ENCODE assay signal across 24 cellular contexts in genomic region chr21:45516671-45517151, GRCh38. TPM values are rescaled to one million over a fixed set of nuclear protein-coding genes. Genes with fewer than 3 reads are reported as not detected.
DNase-seq lines count a peak whose midpoint lies in the region; ATAC-seq and TF ChIP-seq lines count a peak whose summit lies in the region.
"Had no signal": no experiment of that assay in that cellular context is flagged by ENCODE, and none has a peak within 500 bp of the region (broad histone marks: within the 10 kb centered on the region; RNA-seq: fewer than 3 reads in every experiment).

No MANE protein-coding gene starts in this region.

- no peaks in the 10 kb centered on the region for H3K27me3 ChIP-seq in right cardiac atrium (ENCODE audit: control insufficient read depth, insufficient read depth)
- no peaks in the 10 kb centered on the region for H3K27me3 ChIP-seq in colonic mucosa
- H3K27me3 ChIP-seq: heart left ventricle, SJSA1 had no signal

- H3K27ac Mint-ChIP-seq in activated CD8-positive, alpha-beta memory T cell treated with anti-CD3 and anti-CD28 coated beads, Interleukin-2, amount 10 ng/mL, durations not matched to agents 7 days and 5 days: peak overlapping the region; percentile 93
- H3K27ac Mint-ChIP-seq in stimulated activated effector memory CD8-positive, alpha-beta T cell treated with anti-CD3 and anti-CD28 coated beads, Interleukin-12 subunit alpha, Interleukin-12 subunit beta, amount 100 ng/mL, for 72 hours: peak overlapping the region; percentile 58
- H3K27ac Mint-ChIP-seq: HFFc6; nephron progenitor cell; stimulated activated memory B cell treated with anti-CD40 and anti-IgM and Interleukin-4, amounts not matched to agents 10 μg/mL and 1 μg/mL and 100 μg/mL, for 72 hours had no signal

- H3K9me3 ChIP-seq in right cardiac atrium (ENCODE audit: control insufficient read depth, low read length) (no peaks in the 10 kb centered on the region), colonic mucosa (no peaks in the 10 kb centered on the region)
- H3K9me3 ChIP-seq: SJSA1 had no signal

- H3K4me3 ChIP-seq in right cardiac atrium (ENCODE audit: low read length) (no peak overlapping the region), colonic mucosa (no peak overlapping the region)
- H3K4me3 ChIP-seq: heart left ventricle, SJSA1 had no signal

- ATAC-seq in activated CD8-positive, alpha-beta memory T cell treated with anti-CD3 and anti-CD28 coated beads, Interleukin-2, amount 10 ng/mL, durations not matched to agents 7 days and 5 days: no peak
- ATAC-seq in right cardiac atrium: no peak
- ATAC-seq in stimulated activated effector memory CD8-positive, alpha-beta T cell treated with anti-CD3 and anti-CD28 coated beads, Interleukin-12 subunit alpha, Interleukin-12 subunit beta, amount 100 ng/mL, for 72 hours: no peak
- no peak for ATAC-seq in HG03159 (IDR thresholded peaks at IDR 0.05; ENCODE audit: unreplicated experiment)
- ATAC-seq: heart left ventricle; left lobe of liver; stimulated activated memory B cell treated with anti-CD40 and anti-IgM and Interleukin-4, amounts not matched to agents 10 μg/mL and 1 μg/mL and 100 μg/mL, for 72 hours had no signal

- no peak overlapping the region for H3K9ac ChIP-seq in colonic mucosa (ENCODE audit: low read depth in 2 of 2, low read length in 2 of 2)
- H3K9ac ChIP-seq: KMS-11 had no signal

- CTCF ChIA-PET in activated CD8-positive, alpha-beta memory T cell treated with anti-CD3 and anti-CD28 coated beads, Interleukin-2, amount 10 ng/mL, durations not matched to agents 7 days and 5 days (lab: Charles Lee): interaction anchor here (1.2 kb wide), 1 partner anchor 34 kb away, joined by 6 read pairs; no protein-coding TSS in a partner anchor

- no peaks in the 10 kb centered on the region for H3K36me3 ChIP-seq in colonic mucosa

- H3K27me3 Mint-ChIP-seq in activated CD8-positive, alpha-beta memory T cell treated with anti-CD3 and anti-CD28 coated beads, Interleukin-2, amount 10 ng/mL, durations not matched to agents 7 days and 5 days: no peaks in the 10 kb centered on the region
- H3K27me3 Mint-ChIP-seq: activated CD4-positive, alpha-beta T cell treated with anti-CD3 and anti-CD28 coated beads, Interleukin-2, amount 10 ng/mL, durations not matched to agents 24 days and 14 days; dendritic cell treated with granulocyte-macrophage colony-stimulating factor and Interleukin-4, amounts not matched to agents 40 ng/mL and 50 ng/mL, for 4 days; stimulated activated memory B cell treated with anti-CD40 and anti-IgM and Interleukin-4, amounts not matched to agents 10 μg/mL and 1 μg/mL and 100 μg/mL, for 72 hours had no signal

- TF ChIP-seq CTCF in VCaP (conservative IDR thresholded peaks at IDR 0.05) (no peak), colonic mucosa (IDR thresholded peaks at IDR 0.05) (no peak)

- H3K4me1 ChIP-seq in right cardiac atrium (ENCODE audit: control insufficient read depth, insufficient read depth, low read length): no peaks in the 10 kb centered on the region
- H3K4me1 ChIP-seq in colonic mucosa: no peaks in the 10 kb centered on the region
- H3K4me1 ChIP-seq: SJSA1 had no signal

- peaks cover 45% of the 10 kb centered on the region for H3K36me3 Mint-ChIP-seq in activated CD8-positive, alpha-beta memory T cell treated with anti-CD3 and anti-CD28 coated beads, Interleukin-2, amount 10 ng/mL, durations not matched to agents 7 days and 5 days
- peaks cover 52% of the 10 kb centered on the region for H3K36me3 Mint-ChIP-seq in stimulated activated effector memory CD8-positive, alpha-beta T cell treated with anti-CD3 and anti-CD28 coated beads, Interleukin-12 subunit alpha, Interleukin-12 subunit beta, amount 100 ng/mL, for 72 hours

- no peak for DNase-seq in activated CD8-positive, alpha-beta memory T cell treated with anti-CD3 and anti-CD28 coated beads, Interleukin-2, amount 10 ng/mL, durations not matched to agents 7 days and 5 days
- DNase-seq in activated CD8-positive, alpha-beta memory T cell treated with anti-CD3 and anti-CD28 coated beads, Interleukin-2, amount 50 U/mL, for 48 hours: no peak
- DNase-seq in right cardiac atrium (peak; percentile 5 to 52 (median 23)), GM03348 (ENCODE audit: low spot score) (no peak), colonic mucosa (no peak)
- DNase-seq in stimulated activated effector memory CD8-positive, alpha-beta T cell treated with anti-CD3 and anti-CD28 coated beads, Interleukin-12 subunit alpha, Interleukin-12 subunit beta, amount 100 ng/mL, for 72 hours (ENCODE audit: low spot score in 2 of 2): no peak
- DNase-seq: 8988T; activated CD4-positive, alpha-beta T cell treated with anti-CD3 and anti-CD28 coated beads, Interleukin-2, amount 10 ng/mL, durations not matched to agents 24 days and 14 days; activated gamma-delta T cell; amniotic stem cell; DMS79; HFFc6; NCI-H187; nephron progenitor cell; OCI-M1; stimulated activated CD4-positive, alpha-beta T cell treated with anti-CD3 and anti-CD28 coated beads, Interleukin-1b, Interleukin-23, amount 100 ng/mL, for 48 hours had no signal

- intact Hi-C loops in right cardiac atrium (cut with DNase I): no loop called here
- intact Hi-C loops in colonic mucosa (cut with DNase I): no loop called here

- H3K4me1 Mint-ChIP-seq in activated CD8-positive, alpha-beta memory T cell treated with anti-CD3 and anti-CD28 coated beads, Interleukin-2, amount 10 ng/mL, durations not matched to agents 7 days and 5 days: peaks cover 25% of the 10 kb centered on the region
- H3K4me1 Mint-ChIP-seq in stimulated activated effector memory CD8-positive, alpha-beta T cell treated with anti-CD3 and anti-CD28 coated beads, Interleukin-12 subunit alpha, Interleukin-12 subunit beta, amount 100 ng/mL, for 72 hours: peaks cover 18% of the 10 kb centered on the region
- H3K4me1 Mint-ChIP-seq: nephron progenitor cell had no signal

- no peak overlapping the region for H3K4me3 Mint-ChIP-seq in activated CD8-positive, alpha-beta memory T cell treated with anti-CD3 and anti-CD28 coated beads, Interleukin-2, amount 10 ng/mL, durations not matched to agents 7 days and 5 days
- H3K4me3 Mint-ChIP-seq in stimulated activated effector memory CD8-positive, alpha-beta T cell treated with anti-CD3 and anti-CD28 coated beads, Interleukin-12 subunit alpha, Interleukin-12 subunit beta, amount 100 ng/mL, for 72 hours: no peak overlapping the region
- H3K4me3 Mint-ChIP-seq: activated CD4-positive, alpha-beta T cell treated with anti-CD3 and anti-CD28 coated beads, Interleukin-2, amount 10 ng/mL, durations not matched to agents 24 days and 14 days; dendritic cell treated with granulocyte-macrophage colony-stimulating factor and Interleukin-4, amounts not matched to agents 40 ng/mL and 50 ng/mL, for 4 days; HFFc6; nephron progenitor cell; stimulated activated memory B cell treated with anti-CD40 and anti-IgM and Interleukin-4, amounts not matched to agents 10 μg/mL and 1 μg/mL and 100 μg/mL, for 72 hours had no signal

- H3K27ac ChIP-seq in VCaP (peak overlapping the region; percentile 100), right cardiac atrium (ENCODE audit: low read length) (no peak overlapping the region), colonic mucosa (no peak overlapping the region)
- H3K27ac ChIP-seq: heart left ventricle, KMS-11, SJSA1 had no signal

- WGBS in right cardiac atrium: 92% methylated on average over 14 of the region's 14 CpGs

- peaks cover 27% of the 10 kb centered on the region for H3K9me3 Mint-ChIP-seq in activated CD8-positive, alpha-beta memory T cell treated with anti-CD3 and anti-CD28 coated beads, Interleukin-2, amount 10 ng/mL, durations not matched to agents 7 days and 5 days (ENCODE audit: low read depth)
- peaks cover 20% of the 10 kb centered on the region for H3K9me3 Mint-ChIP-seq in stimulated activated effector memory CD8-positive, alpha-beta T cell treated with anti-CD3 and anti-CD28 coated beads, Interleukin-12 subunit alpha, Interleukin-12 subunit beta, amount 100 ng/mL, for 72 hours

RNA-seq across cellular contexts. Expression of gene SLC19A1, which starts 25.5 kb away (rescaled TPM):
- 10 to 100 TPM; 53.2 to 60.2 TPM for total RNA-seq in activated CD8-positive, alpha-beta memory T cell treated with anti-CD3 and anti-CD28 coated beads, Interleukin-2, amount 10 ng/mL, durations not matched to agents 7 days and 5 days
- total RNA-seq in right cardiac atrium (1 to 10 TPM; 2.3 to 5.0 (median 3.8) TPM), colonic mucosa (10 to 100 TPM; 10.7 to 25.3 TPM)
- polyA plus RNA-seq in right cardiac atrium: 3.9 TPM

Comparison
In these comparisons a context has a peak if more than half of its experiments do, and no peak if none do; other contexts are left out.
1. DNase-seq: peak in right cardiac atrium (3 of 3); none in activated CD8-positive, alpha-beta memory T cell treated with anti-CD3 and anti-CD28 coated beads, Interleukin-2, amount 10 ng/mL, durations not matched to agents 7 days and 5 days (single experiment), activated CD8-positive, alpha-beta memory T cell treated with anti-CD3 and anti-CD28 coated beads, Interleukin-2, amount 50 U/mL, for 48 hours (single experiment), stimulated activated effector memory CD8-positive, alpha-beta T cell treated with anti-CD3 and anti-CD28 coated beads, Interleukin-12 subunit alpha, Interleukin-12 subunit beta, amount 100 ng/mL, for 72 hours (0 of 2), GM03348 (single experiment) and colonic mucosa (single experiment).